Comparison of ENCODE assay signal across 8 cellular contexts in genomic region chr5:139668064-139668880, GRCh38. TPM values are rescaled to one million over a fixed set of nuclear protein-coding genes. Genes with fewer than 3 reads are reported as not detected.
A peak's percentile ranks its signal among the peaks of the same experiment; 100 is the strongest.
DNase-seq lines count a peak whose midpoint lies in the region; ATAC-seq and TF ChIP-seq lines count a peak whose summit lies in the region.

No MANE protein-coding gene starts in this region.

- H3K56ac ChIP-seq in mesendoderm (ENCODE audit: low read length), result peak overlapping the region; percentile 73

- no peak overlapping the region for H3K4me2 ChIP-seq in mesendoderm (ENCODE audit: low read length)

- no CpG with 5 or more reads among the region's 55 CpGs for WGBS in mesendoderm (ENCODE audit: extremely low coverage, insufficient coverage, low lambda C conversion rate)
- 3 to 10% methylated on average over 6 to 39 of the region's 55 CpGs for WGBS in testis, 2 donors

- H3K18ac ChIP-seq in mesendoderm (ENCODE audit: low read length), result no peak overlapping the region

- H4K5ac ChIP-seq in mesendoderm (ENCODE audit: low read length), result no peak overlapping the region

- H3K36me3 ChIP-seq in colonic mucosa (no peaks in the 10 kb centered on the region), mesendoderm (ENCODE audit: control insufficient read depth, insufficient read depth, low read length) (no peaks in the 10 kb centered on the region), testis (ENCODE audit: low read depth, missing control alignments) (no peaks in the 10 kb centered on the region)

- H3K9me3 ChIP-seq in colonic mucosa, result no peaks in the 10 kb centered on the region
- H3K9me3 ChIP-seq in testis, result no peaks in the 10 kb centered on the region

- H2AK5ac ChIP-seq in mesendoderm (ENCODE audit: low read length), result no peak overlapping the region

- no peak overlapping the region for H3K4ac ChIP-seq in mesendoderm (ENCODE audit: low read depth, low read length)

- H3K27me3 ChIP-seq in colonic mucosa (no peaks in the 10 kb centered on the region), mesendoderm (ENCODE audit: insufficient read depth, low read length, poor library complexity) (no peaks in the 10 kb centered on the region), testis (no peaks in the 10 kb centered on the region)

- no peak overlapping the region for H2BK15ac ChIP-seq in mesendoderm (replicated peaks; ENCODE audit: low read depth)

- H3K27ac ChIP-seq in colonic mucosa (peak overlapping the region; percentile 68), mesendoderm (ENCODE audit: low read depth, low read length) (peak overlapping the region; percentile 39), testis (peak overlapping the region; percentile 91 to 94)

- H3K23ac ChIP-seq in mesendoderm (ENCODE audit: low read length), result no peak overlapping the region

- TF ChIP-seq CTCF in colonic mucosa (IDR thresholded peaks at IDR 0.05) (no peak), testis (IDR thresholded peaks at IDR 0.05) (no peak)

- H3K4me3 ChIP-seq in colonic mucosa (peak overlapping the region; percentile 37), mesendoderm (ENCODE audit: low read length) (no peak overlapping the region), testis (peak overlapping the region; percentile 51 to 57)

- intact Hi-C loops in colonic mucosa (cut with DNase I) (no loop called here), testis (cut with DNase I; ENCODE audit: low total_unique reads) (no loop called here)

- no peak overlapping the region for H2BK120ac ChIP-seq in mesendoderm (ENCODE audit: low read depth, low read length)

- no peak for TF ChIP-seq POLR2A in testis (IDR thresholded peaks at IDR 0.05)

- no peak for ATAC-seq in HG03175 (IDR thresholded peaks at IDR 0.05; ENCODE audit: unreplicated experiment)

- no peak overlapping the region for H4K8ac ChIP-seq in mesendoderm (ENCODE audit: low read depth, low read length)

- peaks cover 99% of the 10 kb centered on the region for H3K79me2 ChIP-seq in mesendoderm (ENCODE audit: control insufficient read depth, insufficient read depth, low read length)

- H3K9ac ChIP-seq in colonic mucosa (ENCODE audit: low read depth in 2 of 2, low read length in 2 of 2) (peak overlapping the region; percentile 63 to 64), mesendoderm (ENCODE audit: low read length) (peak overlapping the region; percentile 47)

- peaks cover 29% of the 10 kb centered on the region for H3K79me1 ChIP-seq in mesendoderm (ENCODE audit: low read length)

- DNase-seq in activated effector memory CD4-positive, alpha-beta T cell treated with anti-CD3 and anti-CD28 coated beads, Interleukin-2, amount 50 U/mL, for 16 hours, result peak; percentile 82
- DNase-seq in activated effector memory CD4-positive, alpha-beta T cell treated with Interleukin-2 at 50 U/mL for 16 hours, result no peak
- DNase-seq in T1000 (lab: John Stamatoyannopoulos, UW), result peak; percentile 72
- DNase-seq in colonic mucosa, result no peak
- DNase-seq in mesendoderm, result no peak
- DNase-seq in testis, result no peak
- DNase-seq in KG1 (lab: John Stamatoyannopoulos, UW), result no peak

- H2BK5ac ChIP-seq in mesendoderm (ENCODE audit: low read length), result peak overlapping the region; percentile 23

- H3K4me1 ChIP-seq in colonic mucosa, result peaks cover 4% of the 10 kb centered on the region
- H3K4me1 ChIP-seq in mesendoderm (ENCODE audit: control insufficient read depth, low read depth, low read length), result peaks cover 34% of the 10 kb centered on the region
- H3K4me1 ChIP-seq in testis, result peaks cover 62% of the 10 kb centered on the region

RNA-seq across cellular contexts. Expression of gene CXXC5, which starts 20.1 kb away (rescaled TPM):
- total RNA-seq in colonic mucosa, result 10 to 100 TPM; 32.3 to 40.4 TPM
- polyA plus RNA-seq in mesendoderm (2013, experiment 1 of 2), result 90.1 TPM
- polyA plus RNA-seq in mesendoderm (2013, experiment 2 of 2), result 88.3 TPM
- 10 to 100 TPM; 71.1 to 78.3 TPM for total RNA-seq in testis
- polyA plus RNA-seq in testis (ENCODE audit: insufficient read depth, low read depth, low replicate concordance), result 94.7 TPM

Comparison
In these comparisons a context has a peak if more than half of its experiments do, and no peak if none do; other contexts are left out.
1. DNase-seq: peak in activated effector memory CD4-positive, alpha-beta T cell treated with anti-CD3 and anti-CD28 coated beads, Interleukin-2, amount 50 U/mL, for 16 hours (single experiment) and T1000 (single experiment); none in activated effector memory CD4-positive, alpha-beta T cell treated with Interleukin-2 at 50 U/mL for 16 hours (single experiment), colonic mucosa (single experiment), mesendoderm (single experiment), testis (single experiment) and KG1 (single experiment).
2. H3K27ac ChIP-seq: peak in every context shown above with its lines; median percentile 92 in testis; 68 in colonic mucosa; 39 in mesendoderm.